ENCODE assay signal across 21 cellular contexts in the genomic region with DNA sequence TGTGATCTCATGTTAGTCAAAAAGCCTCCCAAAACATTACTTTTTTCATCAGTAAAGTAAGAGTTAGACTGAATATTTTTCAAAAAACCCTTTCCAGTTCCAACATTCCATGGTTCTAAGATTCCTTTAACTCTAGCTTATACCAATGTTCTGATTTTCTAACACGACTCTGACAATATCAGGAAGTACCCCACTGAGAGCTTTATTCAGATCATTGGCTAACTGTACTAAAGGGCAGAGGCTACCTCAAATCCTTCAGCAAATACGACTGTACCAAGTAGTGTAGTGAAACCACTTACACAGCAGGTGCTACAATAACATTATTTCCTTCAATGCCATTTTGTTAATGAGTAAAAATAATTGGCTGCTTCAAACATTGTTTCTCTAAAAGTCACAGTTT.
A peak's percentile ranks its signal among the peaks of the same experiment; 100 is the strongest.
DNase-seq lines count a peak whose midpoint lies in the region; TF ChIP-seq lines count a peak whose summit lies in the region.
"Had no signal": no experiment of that assay in that cellular context is flagged by ENCODE, and none has a peak within 500 bp of the region (broad histone marks: within the 10 kb centered on the region; RNA-seq: fewer than 3 reads in every experiment).

No MANE protein-coding gene starts in this region.

- no peak for TF ChIP-seq CTCF in astrocyte of the spinal cord (IDR thresholded peaks at IDR 0.05; ENCODE audit: low read depth, low read length)

- no peak overlapping the region for H3K18ac ChIP-seq in mesenchymal stem cell (ENCODE audit: low read depth in 1 of 2, low read length in 2 of 2)

- DNase-seq in NCI-H146 (lab: John Stamatoyannopoulos, UW) (peak; percentile 20), NCI-H146 treated with DMSO at 0.1 percent for 48 hours (lab: John Stamatoyannopoulos, UW; ENCODE audit: unreplicated experiment) (no peak), astrocyte of the spinal cord (ENCODE audit: low read depth, low spot score) (peak; percentile 59), mesenchymal stem cell (no peak), HEK293T (ENCODE audit: extremely low spot score) (no peak), NCI-H510A (lab: John Stamatoyannopoulos, UW) (no peak), DMS114 treated with DMSO at 0.1 percent for 48 hours (lab: John Stamatoyannopoulos, UW; ENCODE audit: unreplicated experiment) (no peak), islet precursor cell (no peak)
- DNase-seq: ACHN; AML-193; BE2C; CD4-positive, alpha-beta T cell; CD8-positive, alpha-beta memory T cell; DMS 273 treated with DMSO at 0.1 percent for 48 hours; DMS53; DMS79 treated with DMSO at 0.1 percent for 48 hours; GF-D8; GOT3 had no signal

- H3K9me3 ChIP-seq in mesenchymal stem cell (ENCODE audit: control insufficient read depth, low read length): peaks cover 11% of the 10 kb centered on the region
- H3K9me3 ChIP-seq: BE2C, HAP-1 had no signal

- CTCF ChIA-PET in HEK293T (lab: Yijun Ruan, JAX): no interaction called here

- H3K4me2 ChIP-seq in mesenchymal stem cell (ENCODE audit: low read length, poor library complexity, severe bottlenecking): no peak overlapping the region
- H3K4me2 ChIP-seq: BLaER1 treated with 17β-estradiol and CSF1 and Interleukin-3, amounts not matched to agents 10 nM and 100 nM had no signal

- no peak overlapping the region for H2AK5ac ChIP-seq in mesenchymal stem cell (ENCODE audit: low read length, severe bottlenecking)

- H3K79me1 ChIP-seq in mesenchymal stem cell (replicated peaks; ENCODE audit: low read length, poor library complexity, severe bottlenecking): peaks cover 2% of the 10 kb centered on the region

- POLR2A ChIA-PET in HEK293T (lab: Yijun Ruan, JAX): no interaction called here

- H2BK120ac ChIP-seq in mesenchymal stem cell (ENCODE audit: low read depth, low read length): no peak overlapping the region

- no peak overlapping the region for H2AFZ ChIP-seq in mesenchymal stem cell (ENCODE audit: low read depth, low read length)

- no peak overlapping the region for H2BK12ac ChIP-seq in mesenchymal stem cell (ENCODE audit: low read length in 2 of 2)

- no peak overlapping the region for H2BK5ac ChIP-seq in mesenchymal stem cell (ENCODE audit: low read depth, low read length, poor library complexity, severe bottlenecking)

- WGBS in mesenchymal stem cell: 99% methylated on average over 2 of the region's 2 CpGs

- H4K8ac ChIP-seq in mesenchymal stem cell (ENCODE audit: low read length): no peak overlapping the region

- H3K14ac ChIP-seq in mesenchymal stem cell (ENCODE audit: low read length in 2 of 2): no peak overlapping the region

- H3K36me3 ChIP-seq in mesenchymal stem cell (ENCODE audit: control insufficient read depth in 1 of 2, insufficient read depth in 2 of 2, low read depth in 1 of 2, low read length in 2 of 2): no peaks in the 10 kb centered on the region
- H3K36me3 ChIP-seq: BE2C; BLaER1 treated with 17β-estradiol and CSF1 and Interleukin-3, amounts not matched to agents 10 nM and 100 nM; HAP-1 had no signal

- peak overlapping the region; percentile 71 for H3K27ac ChIP-seq in mesenchymal stem cell (ENCODE audit: low read length, poor library complexity, severe bottlenecking)
- H3K27ac ChIP-seq: 22Rv1; BLaER1 treated with 17β-estradiol and CSF1 and Interleukin-3, amounts not matched to agents 10 nM and 100 nM had no signal

- H3K4me1 ChIP-seq in mesenchymal stem cell (ENCODE audit: control insufficient read depth, insufficient read depth, low read depth, low read length): peaks cover 2% of the 10 kb centered on the region
- H3K4me1 ChIP-seq: BLaER1 treated with 17β-estradiol and CSF1 and Interleukin-3, amounts not matched to agents 10 nM and 100 nM; HAP-1 had no signal

- H3K4ac ChIP-seq in mesenchymal stem cell (ENCODE audit: low read depth in 1 of 2, low read length in 2 of 2): no peak overlapping the region

- in situ Hi-C loops in astrocyte of the spinal cord (cut with HindIII; ENCODE audit: low sequenced_read_pairs): no loop called here

- no peak overlapping the region for H2BK15ac ChIP-seq in mesenchymal stem cell (ENCODE audit: low read depth, poor library complexity, severe bottlenecking)

- H3K9ac ChIP-seq in mesenchymal stem cell (ENCODE audit: low read length): no peak overlapping the region
- H3K9ac ChIP-seq: BLaER1 treated with 17β-estradiol and CSF1 and Interleukin-3, amounts not matched to agents 10 nM and 100 nM had no signal

- H4K91ac ChIP-seq in mesenchymal stem cell (ENCODE audit: low read length): no peak overlapping the region

- H3K4me3 ChIP-seq in astrocyte of the spinal cord (ENCODE audit: low read depth, low read length) (no peak overlapping the region), mesenchymal stem cell (ENCODE audit: insufficient read depth in 1 of 2, low read depth in 1 of 2, low read length in 2 of 2) (no peak overlapping the region)
- H3K4me3 ChIP-seq: BLaER1 treated with 17β-estradiol and CSF1 and Interleukin-3, amounts not matched to agents 10 nM and 100 nM; HAP-1 had no signal

- no peaks in the 10 kb centered on the region for H3K27me3 ChIP-seq in mesenchymal stem cell (ENCODE audit: control insufficient read depth in 1 of 2, insufficient read depth in 1 of 2, low read length in 2 of 2)
- H3K27me3 ChIP-seq: BE2C; BLaER1 treated with 17β-estradiol and CSF1 and Interleukin-3, amounts not matched to agents 10 nM and 100 nM had no signal

- no peak overlapping the region for H3K23ac ChIP-seq in mesenchymal stem cell (ENCODE audit: low read length in 2 of 2)

TF ChIP-seq in HEK293T, 16 proteins besides CTCF, POLR2A, EP300 and RAD21:
- no peak for TF ChIP-seq SUZ12 (IDR thresholded peaks at IDR 0.05)
- TF ChIP-seq, protein P1, sequence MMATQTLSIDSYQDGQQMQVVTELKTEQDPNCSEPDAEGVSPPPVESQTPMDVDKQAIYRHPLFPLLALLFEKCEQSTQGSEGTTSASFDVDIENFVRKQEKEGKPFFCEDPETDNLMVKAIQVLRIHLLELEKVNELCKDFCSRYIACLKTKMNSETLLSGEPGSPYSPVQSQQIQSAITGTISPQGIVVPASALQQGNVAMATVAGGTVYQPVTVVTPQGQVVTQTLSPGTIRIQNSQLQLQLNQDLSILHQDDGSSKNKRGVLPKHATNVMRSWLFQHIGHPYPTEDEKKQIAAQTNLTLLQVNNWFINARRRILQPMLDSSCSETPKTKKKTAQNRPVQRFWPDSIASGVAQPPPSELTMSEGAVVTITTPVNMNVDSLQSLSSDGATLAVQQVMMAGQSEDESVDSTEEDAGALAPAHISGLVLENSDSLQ (IDR thresholded peaks at IDR 0.05): no peak
- no peak for TF ChIP-seq LEF1 (IDR thresholded peaks at IDR 0.05; ENCODE audit: borderline replicate concordance)
- TF ChIP-seq ZNF384 (IDR thresholded peaks at IDR 0.05): no peak
- TF ChIP-seq TARDBP (IDR thresholded peaks at IDR 0.05): no peak
- no peak for TF ChIP-seq SP1 (IDR thresholded peaks at IDR 0.05)
- TF ChIP-seq ARNT (IDR thresholded peaks at IDR 0.05): no peak
- TF ChIP-seq NFRKB (IDR thresholded peaks at IDR 0.05): no peak
- no peak for TF ChIP-seq BHLHE40 (IDR thresholded peaks at IDR 0.05; ENCODE audit: borderline replicate concordance)
- TF ChIP-seq ELF4 (IDR thresholded peaks at IDR 0.05): no peak
- TF ChIP-seq FOXA1 (IDR thresholded peaks at IDR 0.05): no peak
- TF ChIP-seq HDGF (IDR thresholded peaks at IDR 0.05; ENCODE audit: borderline replicate concordance): no peak
- no peak for TF ChIP-seq FOXK2 (IDR thresholded peaks at IDR 0.05)
- TF ChIP-seq CTBP1 (IDR thresholded peaks at IDR 0.05; ENCODE audit: borderline replicate concordance): no peak
- TF ChIP-seq L3MBTL2 (conservative IDR thresholded peaks at IDR 0.05): no peak
TF ChIP-seq in HEK293T: peak in this region for 0.

Comparison
In these comparisons a context has a peak if more than half of its experiments do, and no peak if none do; other contexts are left out.
1. DNase-seq: peak in NCI-H146 (single experiment) and astrocyte of the spinal cord (single experiment); none in NCI-H146 treated with DMSO at 0.1 percent for 48 hours (single experiment), mesenchymal stem cell (single experiment), HEK293T (single experiment), NCI-H510A (single experiment), DMS114 treated with DMSO at 0.1 percent for 48 hours (single experiment) and islet precursor cell (single experiment).